In genomic region chr11:129323896-129324522, GRCh38 we compare ENCODE assay signal across 2 cellular contexts.
TF ChIP-seq lines count a peak whose summit lies in the region.

No MANE protein-coding gene starts in this region.

TF ChIP-seq in WTC11, 78 proteins besides CTCF, POLR2A, EP300 and RAD21 (continued from another document):
- no peak for TF ChIP-seq PRRX2 (CRISPR knock-in tag; IDR thresholded peaks at IDR 0.05)
- TF ChIP-seq ZNF263 (CRISPR knock-in tag; IDR thresholded peaks at IDR 0.05; ENCODE audit: low read depth) = no peak
- TF ChIP-seq ATF1 (CRISPR knock-in tag; IDR thresholded peaks at IDR 0.05) = no peak
- TF ChIP-seq GABPB1 (CRISPR knock-in tag; IDR thresholded peaks at IDR 0.05) = no peak
- TF ChIP-seq ATF6 (CRISPR knock-in tag; IDR thresholded peaks at IDR 0.05) = no peak
- TF ChIP-seq CREM (CRISPR knock-in tag; IDR thresholded peaks at IDR 0.05) = no peak
- TF ChIP-seq TCF7 (CRISPR knock-in tag; IDR thresholded peaks at IDR 0.05; ENCODE audit: low read depth) = no peak
- no peak for TF ChIP-seq USF1 (CRISPR knock-in tag; IDR thresholded peaks at IDR 0.05)
- TF ChIP-seq ZNF121 (CRISPR knock-in tag; IDR thresholded peaks at IDR 0.05) = no peak
- no peak for TF ChIP-seq NR2C2 (CRISPR knock-in tag; IDR thresholded peaks at IDR 0.05)
- no peak for TF ChIP-seq EMX1 (CRISPR knock-in tag; IDR thresholded peaks at IDR 0.05)
- TF ChIP-seq HMGA2 (CRISPR knock-in tag; IDR thresholded peaks at IDR 0.05) = no peak
- TF ChIP-seq RORB (CRISPR knock-in tag; IDR thresholded peaks at IDR 0.05) = no peak
- TF ChIP-seq GTF2I (CRISPR knock-in tag; conservative IDR thresholded peaks at IDR 0.05) = no peak
- TF ChIP-seq HMGXB4 (CRISPR knock-in tag; IDR thresholded peaks at IDR 0.05) = no peak
- TF ChIP-seq NFE2L1 (CRISPR knock-in tag; IDR thresholded peaks at IDR 0.05) = no peak
- TF ChIP-seq TEAD4 (CRISPR knock-in tag; IDR thresholded peaks at IDR 0.05) = no peak
- no peak for TF ChIP-seq FOXP4 (CRISPR knock-in tag; IDR thresholded peaks at IDR 0.05)
- no peak for TF ChIP-seq ATF2 (CRISPR knock-in tag; IDR thresholded peaks at IDR 0.05; ENCODE audit: borderline replicate concordance, low read depth)

TF ChIP-seq in HepG2, 621 proteins besides CTCF, POLR2A, EP300 and RAD21 (continued from another document):
- peak in 1 of 2 experiments; percentile 52; a peak in 1 of 4 replicates for TF ChIP-seq ATF4 (CRISPR knock-in tag; IDR thresholded peaks at IDR 0.05)
- no peak for TF ChIP-seq NCOA5 (CRISPR knock-in tag; IDR thresholded peaks at IDR 0.05)
- no peak for TF ChIP-seq FOXA1 (IDR thresholded peaks at IDR 0.05)
- TF ChIP-seq FOXA1 (CRISPR knock-in tag; IDR thresholded peaks at IDR 0.05) = peak; percentile 82
- no peak for TF ChIP-seq ZNF572 (CRISPR knock-in tag; IDR thresholded peaks at IDR 0.05)
- no peak for TF ChIP-seq ZBTB7A (CRISPR knock-in tag; IDR thresholded peaks at IDR 0.05)
- TF ChIP-seq CEBPB (IDR thresholded peaks at IDR 0.05; ENCODE audit: borderline replicate concordance, low read depth, low read length) = peak; percentile 87
- TF ChIP-seq CEBPG (CRISPR knock-in tag; IDR thresholded peaks at IDR 0.05) = peak; percentile 89
- no peak for TF ChIP-seq KIAA2018 (CRISPR knock-in tag; IDR thresholded peaks at IDR 0.05; ENCODE audit: borderline replicate concordance)
- no peak for TF ChIP-seq ZFP36L2 (CRISPR knock-in tag; IDR thresholded peaks at IDR 0.05)
